ENCODE assay signal across 23 cellular contexts in the genomic region with DNA sequence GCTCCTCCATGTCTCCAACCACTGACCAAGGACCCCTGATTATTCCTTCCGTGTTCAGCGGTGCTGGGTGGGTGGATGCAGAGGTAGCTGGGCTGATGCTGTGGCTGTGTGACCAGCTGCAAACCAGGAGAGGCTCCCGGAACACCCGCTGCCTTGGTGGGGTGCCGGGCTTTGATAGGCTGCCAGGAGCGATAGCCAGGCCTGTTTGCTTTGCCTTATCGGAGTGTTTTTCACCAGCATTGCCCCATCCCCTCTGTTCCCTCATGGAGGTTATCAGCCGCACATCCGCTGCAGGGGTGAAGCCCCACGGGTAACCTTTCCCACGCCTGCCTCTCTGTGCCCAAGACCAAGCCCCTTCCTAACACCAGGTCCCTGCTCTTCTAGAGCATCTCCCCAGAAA.
"Had no signal": no experiment of that assay in that cellular context is flagged by ENCODE, and none has a peak within 500 bp of the region (broad histone marks: within the 10 kb centered on the region; RNA-seq: fewer than 3 reads in every experiment).

No MANE protein-coding gene starts in this region.

- DNase-seq: dermis blood vessel endothelial cell; effector memory CD4-positive, alpha-beta T cell; foreskin keratinocyte; glutamatergic neuron; heart right ventricle; hippocampal formation; kidney glomerular epithelial cell; left ventricle myocardium superior; lower lobe of right lung; natural killer cell; stimulated activated CD4-positive, alpha-beta T cell treated with anti-CD3 and anti-CD28 coated beads, Interleukin-2, amount 100 ng/mL, for 24 hours; stimulated activated CD4-positive, alpha-beta T cell treated with anti-CD3 and anti-CD28 coated beads, Interleukin-4, amount 100 ng/mL, for 24 hours; stimulated activated naive CD8-positive, alpha-beta T cell treated with anti-CD3 and anti-CD28 coated beads, Interleukin-15, Interleukin-2, amounts not matched to agents 100 U/mL and 50 U/mL, for 24 hours; substantia nigra; testis; tibial artery; upper lobe of left lung had no signal

- H3K4me1 ChIP-seq: foreskin keratinocyte, lower lobe of right lung, prostate gland, right atrium auricular region, testis, upper lobe of left lung had no signal

- H3K36me3 ChIP-seq: esophagus muscularis mucosa, heart right ventricle, lower lobe of right lung, prostate gland, right atrium auricular region, tibial artery, upper lobe of left lung had no signal

- H3K4me3 ChIP-seq: coronary artery, esophagus muscularis mucosa, heart right ventricle, lower lobe of right lung, prostate gland, right atrium auricular region, testis, tibial artery, upper lobe of left lung had no signal

- ATAC-seq: foreskin keratinocyte; left ventricle myocardium superior; lower lobe of right lung; natural killer cell; sciatic nerve; stimulated activated effector memory CD8-positive, alpha-beta T cell treated with anti-CD3 and anti-CD28 coated beads, Interleukin-12 subunit alpha, Interleukin-12 subunit beta, amount 100 ng/mL, for 72 hours; stimulated activated naive CD8-positive, alpha-beta T cell treated with anti-CD3 and anti-CD28 coated beads, Interleukin-15, Interleukin-2, amounts not matched to agents 100 U/mL and 50 U/mL, for 24 hours had no signal

- H3K27me3 ChIP-seq: right atrium auricular region, testis had no signal

- H3K27ac ChIP-seq: coronary artery, esophagus muscularis mucosa, foreskin keratinocyte, heart right ventricle, lower lobe of right lung, prostate gland, right atrium auricular region, testis, tibial artery, upper lobe of left lung had no signal

- H3K9me3 ChIP-seq: esophagus muscularis mucosa, heart right ventricle, lower lobe of right lung, prostate gland, right atrium auricular region, testis, tibial artery, upper lobe of left lung had no signal
